In the genomic region with DNA sequence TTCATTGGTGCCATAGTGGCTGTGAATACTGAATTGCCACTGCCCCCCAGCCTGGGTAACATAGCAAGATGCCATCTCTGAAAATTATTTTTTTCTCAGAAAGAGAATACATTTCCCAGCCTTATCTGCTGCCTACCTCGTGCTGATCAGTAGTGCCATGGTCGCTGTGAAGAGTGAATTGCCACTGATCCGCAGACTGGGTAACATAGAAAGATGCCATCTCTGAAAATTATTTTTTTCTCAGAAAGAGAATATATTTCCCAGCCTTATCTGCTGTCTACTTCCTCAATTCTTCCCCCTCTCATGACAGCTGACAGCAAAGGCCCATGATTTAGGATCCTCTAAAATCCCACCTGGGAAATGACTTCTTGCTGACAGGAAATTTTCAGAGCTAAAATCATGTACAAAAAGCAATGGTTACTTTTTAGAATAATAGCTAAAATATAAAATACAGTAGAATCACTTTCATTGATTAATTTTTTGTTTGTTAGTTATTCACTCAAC, we compare ENCODE assay signal across 24 cellular contexts.
"Had no signal": no experiment of that assay in that cellular context is flagged by ENCODE, and none has a peak within 500 bp of the region (broad histone marks: within the 10 kb centered on the region; RNA-seq: fewer than 3 reads in every experiment).

No MANE protein-coding gene starts in this region.

- ATAC-seq: esophagus mucosa; gastrocnemius medialis; sciatic nerve; stimulated activated effector memory CD8-positive, alpha-beta T cell treated with anti-CD3 and anti-CD28 coated beads, Interleukin-12 subunit alpha, Interleukin-12 subunit beta, amount 100 ng/mL, for 72 hours had no signal

- H3K36me3 ChIP-seq: brain microvascular endothelial cell, gastrocnemius medialis, left ventricle myocardium inferior, neutrophil, pancreas, upper lobe of left lung had no signal

- H3K9me3 ChIP-seq: gastrocnemius medialis, left ventricle myocardium inferior, neutrophil, pancreas, testis, upper lobe of left lung had no signal

- H3K27ac Mint-ChIP-seq: memory B cell; natural killer cell; stimulated activated effector memory CD8-positive, alpha-beta T cell treated with anti-CD3 and anti-CD28 coated beads, Interleukin-12 subunit alpha, Interleukin-12 subunit beta, amount 100 ng/mL, for 72 hours had no signal

- H3K4me3 ChIP-seq: gastrocnemius medialis, left ventricle myocardium inferior, pancreas, testis, upper lobe of left lung had no signal

- H3K9me3 Mint-ChIP-seq: memory B cell; natural killer cell; stimulated activated effector memory CD8-positive, alpha-beta T cell treated with anti-CD3 and anti-CD28 coated beads, Interleukin-12 subunit alpha, Interleukin-12 subunit beta, amount 100 ng/mL, for 72 hours had no signal

- H3K4me3 Mint-ChIP-seq: memory B cell; natural killer cell; stimulated activated effector memory CD8-positive, alpha-beta T cell treated with anti-CD3 and anti-CD28 coated beads, Interleukin-12 subunit alpha, Interleukin-12 subunit beta, amount 100 ng/mL, for 72 hours had no signal

- H3K36me3 Mint-ChIP-seq: memory B cell; natural killer cell; stimulated activated effector memory CD8-positive, alpha-beta T cell treated with anti-CD3 and anti-CD28 coated beads, Interleukin-12 subunit alpha, Interleukin-12 subunit beta, amount 100 ng/mL, for 72 hours had no signal

- H3K27ac ChIP-seq: brain microvascular endothelial cell, gastrocnemius medialis, left ventricle myocardium inferior, neutrophil, pancreas, testis, upper lobe of left lung, VCaP had no signal

- DNase-seq: activated CD4-positive, CD25-positive, alpha-beta regulatory T cell treated with anti-CD3 and anti-CD28 coated beads, Interleukin-2, amount 50 U/mL, for 72 hours; activated CD8-positive, alpha-beta memory T cell treated with anti-CD3 and anti-CD28 coated beads for 24 hours; activated CD8-positive, alpha-beta memory T cell treated with anti-CD3 and anti-CD28 coated beads, Interleukin-2, amount 50 U/mL, for 48 hours; activated effector memory CD4-positive, alpha-beta T cell treated with Interleukin-2 at 50 U/mL for 16 hours; activated naive CD4-positive, alpha-beta T cell treated with anti-CD3 and anti-CD28 coated beads, Interleukin-2, amount 50 U/mL, for 16 hours; activated T-cell treated with anti-CD3 and anti-CD28 coated beads, Interleukin-2, amount 50 U/mL, for 48 hours; aorta; brain microvascular endothelial cell; central memory CD4-positive, alpha-beta T cell; gastrocnemius medialis; head of caudate nucleus; left ventricle myocardium inferior; natural killer cell; pancreas; stimulated activated CD4-positive, alpha-beta T cell treated with anti-CD3 and anti-CD28 coated beads, Interleukin-4, amount 100 ng/mL, for 24 hours; T-helper 2 cell; testis; upper lobe of left lung had no signal

- H3K27me3 ChIP-seq: brain microvascular endothelial cell, gastrocnemius medialis, neutrophil, pancreas, testis, upper lobe of left lung had no signal

- H3K4me1 Mint-ChIP-seq: memory B cell; natural killer cell; stimulated activated effector memory CD8-positive, alpha-beta T cell treated with anti-CD3 and anti-CD28 coated beads, Interleukin-12 subunit alpha, Interleukin-12 subunit beta, amount 100 ng/mL, for 72 hours had no signal

- H3K4me1 ChIP-seq: gastrocnemius medialis, pancreas, testis had no signal
